Comparison of ENCODE assay signal across 19 cellular contexts in genomic region chr2:172107690-172108586, GRCh38. TPM values are rescaled to one million over a fixed set of nuclear protein-coding genes. Genes with fewer than 3 reads are reported as not detected.
DNase-seq lines count a peak whose midpoint lies in the region; ATAC-seq and TF ChIP-seq lines count a peak whose summit lies in the region.
"Had no signal": no experiment of that assay in that cellular context is flagged by ENCODE, and none has a peak within 500 bp of the region (broad histone marks: within the 10 kb centered on the region; RNA-seq: fewer than 3 reads in every experiment).

No MANE protein-coding gene starts in this region.

- no peak overlapping the region for H3K27ac Mint-ChIP-seq in CD4-positive, alpha-beta T cell
- no peak overlapping the region for H3K27ac Mint-ChIP-seq in central memory CD8-positive, alpha-beta T cell (ENCODE audit: low read depth)
- H3K27ac Mint-ChIP-seq in natural killer cell (no peak overlapping the region), type B pancreatic cell (no peak overlapping the region)
- H3K27ac Mint-ChIP-seq: activated CD8-positive, alpha-beta T cell treated with anti-CD3 and anti-CD28 coated beads, Interleukin-2, amount 10 ng/mL, durations not matched to agents 7 days and 5 days; H9 had no signal

- POLR2A ChIA-PET in CD4-positive, alpha-beta T cell (lab: Charles Lee): interaction anchor here (1.6 kb wide), 1 partner anchor 25 kb away, joined by 4 read pairs; no protein-coding TSS in a partner anchor

- H3K27me3 ChIP-seq in CD4-positive, alpha-beta T cell (ENCODE audit: control insufficient read depth, insufficient read depth, low read length): peaks cover 70% of the 10 kb centered on the region

- intact Hi-C loops in CD4-positive, alpha-beta T cell (cut with DNase I, micrococcal nuclease): loop anchor here (5.0 to 10.0 kb wide), 6 partner anchors 181 to 533 kb away; no protein-coding TSS in a partner anchor
- intact Hi-C loops in natural killer cell (cut with micrococcal nuclease): loop anchor here (10.0 kb wide), 3 partner anchors 183 to 1293 kb away; partner anchors contain the start of genes GAD1 and HAT1

- H3K9me3 ChIP-seq in CD4-positive, alpha-beta T cell (ENCODE audit: control insufficient read depth, low read length): no peaks in the 10 kb centered on the region
- H3K9me3 ChIP-seq: BLaER1 treated with 17β-estradiol and CSF1 and Interleukin-3, amounts not matched to agents 10 nM and 100 nM; left lung; psoas muscle had no signal

- H3K27ac ChIP-seq in CD4-positive, alpha-beta T cell (ENCODE audit: low read depth, low read length): no peak overlapping the region
- H3K27ac ChIP-seq: BLaER1 treated with 17β-estradiol and CSF1 and Interleukin-3, amounts not matched to agents 10 nM and 100 nM; left lung; psoas muscle; SK-N-MC had no signal

- DNase-seq in AG08396 (ENCODE audit: low spot score): peak; percentile 5
- no peak for DNase-seq in CD4-positive, alpha-beta T cell
- DNase-seq in central memory CD8-positive, alpha-beta T cell (ENCODE audit: low spot score in 2 of 2): no peak
- DNase-seq in natural killer cell: no peak
- DNase-seq in NK-92 (lab: John Stamatoyannopoulos, UW; ENCODE audit: unreplicated experiment): no peak
- no peak for DNase-seq in type B pancreatic cell (ENCODE audit: extremely low spot score, unreplicated experiment)
- DNase-seq: activated CD8-positive, alpha-beta T cell treated with anti-CD3 and anti-CD28 coated beads, Interleukin-2, amount 10 ng/mL, durations not matched to agents 7 days and 5 days; effector CD8-positive, alpha-beta T cell; H9; left lung; NCI-H187 treated with DMSO at 0.1 percent for 48 hours; NCI-H526; psoas muscle; substantia nigra had no signal

- peaks cover 88% of the 10 kb centered on the region for H3K27me3 Mint-ChIP-seq in CD4-positive, alpha-beta T cell
- H3K27me3 Mint-ChIP-seq in central memory CD8-positive, alpha-beta T cell: peaks cover 70% of the 10 kb centered on the region
- peaks cover 59% of the 10 kb centered on the region in 2 donors for H3K27me3 Mint-ChIP-seq in natural killer cell (ENCODE audit: low read depth in 2 of 2)
- peaks cover 70% of the 10 kb centered on the region for H3K27me3 Mint-ChIP-seq in type B pancreatic cell

- H3K4me1 Mint-ChIP-seq in CD4-positive, alpha-beta T cell (ENCODE audit: low read depth): peaks cover 35% of the 10 kb centered on the region
- peaks cover 33% of the 10 kb centered on the region for H3K4me1 Mint-ChIP-seq in central memory CD8-positive, alpha-beta T cell
- peaks cover 35 to 47% of the 10 kb centered on the region in 2 donors for H3K4me1 Mint-ChIP-seq in natural killer cell
- H3K4me1 Mint-ChIP-seq in type B pancreatic cell (ENCODE audit: unreplicated experiment): peaks cover 8% of the 10 kb centered on the region

- CTCF ChIA-PET in CD4-positive, alpha-beta T cell (lab: Charles Lee): interaction anchor here (0.6 to 0.7 kb wide), 2 partner anchors 88 to 338 kb away, joined by 3 read pairs; no protein-coding TSS in a partner anchor

- H3K4me3 Mint-ChIP-seq in CD4-positive, alpha-beta T cell: peak overlapping the region; percentile 62
- peak overlapping the region; percentile 15 for H3K4me3 Mint-ChIP-seq in central memory CD8-positive, alpha-beta T cell
- H3K4me3 Mint-ChIP-seq in natural killer cell (peak overlapping the region; percentile 9), type B pancreatic cell (no peak overlapping the region)
- H3K4me3 Mint-ChIP-seq: activated CD8-positive, alpha-beta T cell treated with anti-CD3 and anti-CD28 coated beads, Interleukin-2, amount 10 ng/mL, durations not matched to agents 7 days and 5 days had no signal

- ATAC-seq in CD4-positive, alpha-beta T cell (ENCODE audit: poor library complexity): no peak
- no peak for ATAC-seq in central memory CD8-positive, alpha-beta T cell (replicated peaks; ENCODE audit: extremely low read depth, poor library complexity, severe bottlenecking)
- ATAC-seq in natural killer cell: no peak
- no peak for ATAC-seq in HG03135 (IDR thresholded peaks at IDR 0.05; ENCODE audit: unreplicated experiment)
- ATAC-seq: activated CD8-positive, alpha-beta T cell treated with anti-CD3 and anti-CD28 coated beads, Interleukin-2, amount 10 ng/mL, durations not matched to agents 7 days and 5 days; left lung; Panc1 had no signal

- no peaks in the 10 kb centered on the region for H3K36me3 Mint-ChIP-seq in CD4-positive, alpha-beta T cell (ENCODE audit: low read depth)
- peaks cover 19% of the 10 kb centered on the region for H3K36me3 Mint-ChIP-seq in central memory CD8-positive, alpha-beta T cell (ENCODE audit: insufficient read depth)
- H3K36me3 Mint-ChIP-seq in natural killer cell (no peaks in the 10 kb centered on the region), type B pancreatic cell (no peaks in the 10 kb centered on the region)

- TF ChIP-seq CTCF in CD4-positive, alpha-beta T cell (IDR thresholded peaks at IDR 0.05): no peak
- TF ChIP-seq CTCF in natural killer cell (IDR thresholded peaks at IDR 0.05) (no peak), type B pancreatic cell (conservative IDR thresholded peaks at IDR 0.05) (no peak)

- no peaks in the 10 kb centered on the region for H3K9me3 Mint-ChIP-seq in CD4-positive, alpha-beta T cell
- no peaks in the 10 kb centered on the region for H3K9me3 Mint-ChIP-seq in central memory CD8-positive, alpha-beta T cell
- H3K9me3 Mint-ChIP-seq in natural killer cell: no peaks in the 10 kb centered on the region
- H3K9me3 Mint-ChIP-seq in type B pancreatic cell: no peaks in the 10 kb centered on the region

RNA-seq across cellular contexts. Expression of gene DLX2, which starts 5.2 kb away (rescaled TPM):
- not detected for total RNA-seq in CD4-positive, alpha-beta T cell
- total RNA-seq in natural killer cell: under 1 TPM; 0.55 to 0.84 (median 0.78) TPM
- 4.3 and 6.9 TPM in 2 replicates for total RNA-seq in type B pancreatic cell (ENCODE audit: low replicate concordance)
- total RNA-seq: activated CD8-positive, alpha-beta T cell treated with anti-CD3 and anti-CD28 coated beads, Interleukin-2, amount 10 ng/mL, durations not matched to agents 7 days and 5 days; cardiac septum; H9; left lung; psoas muscle had no signal

RNA-seq across cellular contexts. Expression of gene DLX1, which starts 22.6 kb away (rescaled TPM):
- not detected for total RNA-seq in CD4-positive, alpha-beta T cell
- total RNA-seq in natural killer cell (not detected), type B pancreatic cell (ENCODE audit: low replicate concordance) (0.59 and 10.0 TPM in 2 replicates)
- total RNA-seq: activated CD8-positive, alpha-beta T cell treated with anti-CD3 and anti-CD28 coated beads, Interleukin-2, amount 10 ng/mL, durations not matched to agents 7 days and 5 days; cardiac septum; H9; left lung had no signal
